In genomic region chr3:15108869-15109268, GRCh38 we compare ENCODE assay signal across 17 cellular contexts.
"Had no signal": no experiment of that assay in that cellular context is flagged by ENCODE, and none has a peak within 500 bp of the region (broad histone marks: within the 10 kb centered on the region; RNA-seq: fewer than 3 reads in every experiment).

No MANE protein-coding gene starts in this region.

- H3K36me3 Mint-ChIP-seq: mesothelial cell of epicardium; naive thymus-derived CD4-positive, alpha-beta T cell; natural killer cell treated with Interleukin-12 subunit alpha and Interleukin-12 subunit beta and Interleukin-15 and Interleukin-18, amount 100 ng/mL, for 72 hours; stimulated activated effector memory CD8-positive, alpha-beta T cell treated with anti-CD3 and anti-CD28 coated beads, Interleukin-12 subunit alpha, Interleukin-12 subunit beta, amount 100 ng/mL, for 72 hours had no signal

- H3K27me3 ChIP-seq: pancreas, suprapubic skin, upper lobe of right lung had no signal

- H3K27me3 Mint-ChIP-seq: stimulated activated naive CD8-positive, alpha-beta T cell treated with anti-CD3 and anti-CD28 coated beads, Interleukin-15, Interleukin-2, amounts not matched to agents 100 ng/mL and 50 ng/mL, for 24 hours had no signal

- DNase-seq: left ventricle myocardium inferior; stimulated activated CD4-positive, alpha-beta T cell treated with anti-CD3 and anti-CD28 coated beads, Interleukin-12 subunit alpha, Interleukin-12 subunit beta, amount 100 ng/mL, for 4 hours; stimulated activated CD4-positive, alpha-beta T cell treated with anti-CD3 and anti-CD28 coated beads, Interleukin-15, amount 100 ng/mL, for 24 hours; stimulated activated CD4-positive, alpha-beta T cell treated with anti-CD3 and anti-CD28 coated beads, Interleukin-4, amount 100 ng/mL, for 24 hours; upper lobe of right lung had no signal

- H3K9me3 ChIP-seq: left ventricle myocardium inferior, pancreas, prostate gland, suprapubic skin, thoracic aorta, tibial artery, upper lobe of right lung had no signal

- H3K4me3 ChIP-seq: left ventricle myocardium inferior, lung, pancreas, prostate gland, skin epidermis, suprapubic skin, thoracic aorta, tibial artery, upper lobe of right lung had no signal

- H3K4me3 Mint-ChIP-seq: mesothelial cell of epicardium; natural killer cell treated with Interleukin-12 subunit alpha and Interleukin-12 subunit beta and Interleukin-15 and Interleukin-18, amount 100 ng/mL, for 72 hours; stimulated activated effector memory CD8-positive, alpha-beta T cell treated with anti-CD3 and anti-CD28 coated beads, Interleukin-12 subunit alpha, Interleukin-12 subunit beta, amount 100 ng/mL, for 72 hours; stimulated activated naive CD8-positive, alpha-beta T cell treated with anti-CD3 and anti-CD28 coated beads, Interleukin-15, Interleukin-2, amounts not matched to agents 100 ng/mL and 50 ng/mL, for 24 hours had no signal

- H3K27ac ChIP-seq: left ventricle myocardium inferior, pancreas, prostate gland, skin epidermis, suprapubic skin, thoracic aorta, tibial artery, upper lobe of right lung had no signal

- H3K27ac Mint-ChIP-seq: mesothelial cell of epicardium; natural killer cell treated with Interleukin-12 subunit alpha and Interleukin-12 subunit beta and Interleukin-15 and Interleukin-18, amount 100 ng/mL, for 72 hours; stimulated activated effector memory CD8-positive, alpha-beta T cell treated with anti-CD3 and anti-CD28 coated beads, Interleukin-12 subunit alpha, Interleukin-12 subunit beta, amount 100 ng/mL, for 72 hours; stimulated activated naive CD8-positive, alpha-beta T cell treated with anti-CD3 and anti-CD28 coated beads, Interleukin-15, Interleukin-2, amounts not matched to agents 100 ng/mL and 50 ng/mL, for 24 hours had no signal

- H3K4me1 ChIP-seq: pancreas, prostate gland had no signal

- H3K4me1 Mint-ChIP-seq: mesothelial cell of epicardium had no signal

- H3K36me3 ChIP-seq: left ventricle myocardium inferior, pancreas, prostate gland, suprapubic skin, thoracic aorta, tibial artery, upper lobe of right lung had no signal

- H3K9me3 Mint-ChIP-seq: mesothelial cell of epicardium; naive thymus-derived CD4-positive, alpha-beta T cell; natural killer cell treated with Interleukin-12 subunit alpha and Interleukin-12 subunit beta and Interleukin-15 and Interleukin-18, amount 100 ng/mL, for 72 hours; stimulated activated effector memory CD8-positive, alpha-beta T cell treated with anti-CD3 and anti-CD28 coated beads, Interleukin-12 subunit alpha, Interleukin-12 subunit beta, amount 100 ng/mL, for 72 hours; stimulated activated naive CD8-positive, alpha-beta T cell treated with anti-CD3 and anti-CD28 coated beads, Interleukin-15, Interleukin-2, amounts not matched to agents 100 ng/mL and 50 ng/mL, for 24 hours had no signal
